1 cellular context compared by ENCODE assay signal in genomic region chr7:135317676-135318326, GRCh38.
TF ChIP-seq lines count a peak whose summit lies in the region.

No MANE protein-coding gene starts in this region.

TF ChIP-seq in HepG2, 621 proteins besides CTCF, POLR2A, EP300 and RAD21 (continues in another document):
- TF ChIP-seq FOXO4 (CRISPR knock-in tag; conservative IDR thresholded peaks at IDR 0.05) (no peak), RORA (CRISPR knock-in tag; IDR thresholded peaks at IDR 0.05) (no peak), HES4 (CRISPR knock-in tag; IDR thresholded peaks at IDR 0.05; ENCODE audit: borderline replicate concordance) (no peak), RERE (CRISPR knock-in tag; IDR thresholded peaks at IDR 0.05; ENCODE audit: low read depth) (no peak), NFIB (CRISPR knock-in tag; IDR thresholded peaks at IDR 0.05; ENCODE audit: borderline replicate concordance) (no peak), HNF1B (CRISPR knock-in tag; IDR thresholded peaks at IDR 0.05) (peak; percentile 33; the same call in 1 of the 2 replicates), RFXANK (CRISPR knock-in tag; IDR thresholded peaks at IDR 0.05) (no peak), SALL1 (CRISPR knock-in tag; IDR thresholded peaks at IDR 0.05) (peak; percentile 8; the same call in 1 of the 2 replicates), TARDBP (CRISPR knock-in tag; IDR thresholded peaks at IDR 0.05) (no peak), HNRNPL (IDR thresholded peaks at IDR 0.05; ENCODE audit: low read depth, low read length) (no peak), ZNF816 (CRISPR knock-in tag; IDR thresholded peaks at IDR 0.05; ENCODE audit: borderline replicate concordance) (no peak), MNT (IDR thresholded peaks at IDR 0.05) (no peak), DBP (CRISPR knock-in tag; IDR thresholded peaks at IDR 0.05; ENCODE audit: not compliant biosample characterization) (no peak), ZNF354B (CRISPR knock-in tag; IDR thresholded peaks at IDR 0.05) (no peak), CBFB (CRISPR knock-in tag; IDR thresholded peaks at IDR 0.05) (no peak), ZNF362 (CRISPR knock-in tag; IDR thresholded peaks at IDR 0.05; ENCODE audit: borderline replicate concordance) (peak; percentile 52; the same call in 1 of the 2 replicates), BRCA1 (CRISPR knock-in tag; IDR thresholded peaks at IDR 0.05) (no peak), BCL3 (CRISPR knock-in tag; IDR thresholded peaks at IDR 0.05) (0 out of 2 replicates have a peak, but pooled peaks have one; percentile 39), ZNF263 (CRISPR knock-in tag; IDR thresholded peaks at IDR 0.05) (peak; percentile 72), ARNTL (CRISPR knock-in tag; IDR thresholded peaks at IDR 0.05) (no peak), ZNF430 (CRISPR knock-in tag; IDR thresholded peaks at IDR 0.05) (0 out of 2 replicates have a peak, but pooled peaks have one; percentile 38), JUNB (CRISPR knock-in tag; IDR thresholded peaks at IDR 0.05; ENCODE audit: borderline replicate concordance) (no peak), ZNF501 (CRISPR knock-in tag; IDR thresholded peaks at IDR 0.05) (0 out of 2 replicates have a peak, but pooled peaks have one; percentile 16), ZNF687 (CRISPR knock-in tag; IDR thresholded peaks at IDR 0.05) (peak; percentile 37), NFE2L2 (IDR thresholded peaks at IDR 0.05; ENCODE audit: low read length) (no peak), ZNF441 (CRISPR knock-in tag; IDR thresholded peaks at IDR 0.05; ENCODE audit: borderline replicate concordance) (no peak), ZNF547 (CRISPR knock-in tag; IDR thresholded peaks at IDR 0.05) (peak; percentile 37; the same call in 1 of the 2 replicates), GFI1 (CRISPR knock-in tag; IDR thresholded peaks at IDR 0.05; ENCODE audit: borderline replicate concordance) (no peak), ZNF878 (CRISPR knock-in tag; IDR thresholded peaks at IDR 0.05) (no peak), ZNF10 (CRISPR knock-in tag; IDR thresholded peaks at IDR 0.05; ENCODE audit: borderline replicate concordance, low read depth) (no peak), GMEB2 (CRISPR knock-in tag; IDR thresholded peaks at IDR 0.05; ENCODE audit: low read depth) (no peak)
